ENCODE assay signal across 1 cellular context in genomic region chr5:78779771-78780616, GRCh38.
TF ChIP-seq lines count a peak whose summit lies in the region.

No MANE protein-coding gene starts in this region.

TF ChIP-seq in A549, 52 proteins besides CTCF, POLR2A, EP300 and RAD21 (continued from another document):
- TF ChIP-seq MAX (IDR thresholded peaks at IDR 0.05) (0 out of 2 replicates have a peak, but pooled peaks have one; percentile 21), CBX8 (IDR thresholded peaks at IDR 0.05) (no peak), JUNB (IDR thresholded peaks at IDR 0.05) (peak; percentile 54), E2F6 (IDR thresholded peaks at IDR 0.05; ENCODE audit: borderline replicate concordance, low read depth) (no peak), CEBPB (IDR thresholded peaks at IDR 0.05) (peak; percentile 50 to 78; a peak in 3 of 4 replicates), NFE2L2 (conservative IDR thresholded peaks at IDR 0.05; ENCODE audit: low read length) (no peak)
